In genomic region chr2:237447496-237447895, GRCh38 we compare ENCODE assay signal across 1 cellular context.
TF ChIP-seq lines count a peak whose summit lies in the region.

No MANE protein-coding gene starts in this region.

TF ChIP-seq in GM23338, 12 proteins besides CTCF, POLR2A, EP300 and RAD21 (continued from another document):
- TF ChIP-seq REST (IDR thresholded peaks at IDR 0.05; ENCODE audit: unreplicated experiment) (no peak), STAT1 (IDR thresholded peaks at IDR 0.05; ENCODE audit: unreplicated experiment) (no peak), ETS1 (IDR thresholded peaks at IDR 0.05) (no peak), CREB1 (CRISPR knock-in tag; IDR thresholded peaks at IDR 0.05; ENCODE audit: low read depth) (no peak), ZNF114 (CRISPR knock-in tag; IDR thresholded peaks at IDR 0.05) (no peak), NANOG (IDR thresholded peaks at IDR 0.05; ENCODE audit: borderline replicate concordance) (no peak), EZH2 (IDR thresholded peaks at IDR 0.05; ENCODE audit: low read depth, unreplicated experiment) (no peak)
